In genomic region chr22:31133911-31134310, GRCh38 we compare ENCODE assay signal across 23 cellular contexts. TPM values are rescaled to one million over a fixed set of nuclear protein-coding genes. Genes with fewer than 3 reads are reported as not detected.
A peak's percentile ranks its signal among the peaks of the same experiment; 100 is the strongest.
DNase-seq lines count a peak whose midpoint lies in the region; TF ChIP-seq lines count a peak whose summit lies in the region.
"Had no signal": no experiment of that assay in that cellular context is flagged by ENCODE, and none has a peak within 500 bp of the region (broad histone marks: within the 10 kb centered on the region; RNA-seq: fewer than 3 reads in every experiment).

No MANE protein-coding gene starts in this region.

- no peak for TF ChIP-seq POLR2A in thyroid gland (IDR thresholded peaks at IDR 0.05)

- H3K79me2 ChIP-seq in parathyroid adenoma = no peaks in the 10 kb centered on the region

- no peak overlapping the region for H3K4me2 ChIP-seq in parathyroid adenoma (ENCODE audit: low read length)

- no peaks in the 10 kb centered on the region for H3K36me3 ChIP-seq in parathyroid adenoma (ENCODE audit: control insufficient read depth, insufficient read depth, low read length)
- H3K36me3 ChIP-seq in thyroid gland = peaks cover 10 to 14% of the 10 kb centered on the region in 2 donors
- H3K36me3 ChIP-seq in effector memory CD4-positive, alpha-beta T cell (ENCODE audit: control insufficient read depth, insufficient read depth, low read length) = no peaks in the 10 kb centered on the region
- H3K36me3 ChIP-seq: BE2C had no signal

- H3K4me1 ChIP-seq in parathyroid adenoma = peaks cover 31% of the 10 kb centered on the region
- H3K4me1 ChIP-seq in thyroid gland = peaks cover 26 to 38% of the 10 kb centered on the region in 2 donors
- H3K4me1 ChIP-seq in effector memory CD4-positive, alpha-beta T cell (ENCODE audit: control insufficient read depth, insufficient read depth, low read length, poor library complexity, severe bottlenecking) = no peaks in the 10 kb centered on the region
- H3K4me1 ChIP-seq: BE2C had no signal

- 90% methylated on average over 5 of the region's 19 CpGs; no CpG with 5 or more reads in 1 of the 2 donors for WGBS in thyroid gland, 2 donors

- H3K27ac Mint-ChIP-seq in endothelial cell (ENCODE audit: unreplicated experiment) = no peak overlapping the region
- H3K27ac Mint-ChIP-seq: T-helper 1 cell treated with Interleukin-12 subunit alpha and Interleukin-12 subunit beta and Interleukin-4 antibody, amounts not matched to agents 30 μg/mL and 1 μg/mL, for 36 hours had no signal

- H3K36me3 Mint-ChIP-seq in endothelial cell (ENCODE audit: low read depth, unreplicated experiment) = peaks cover 4% of the 10 kb centered on the region

- DNase-seq in GM13976 (ENCODE audit: low spot score) = peak; percentile 26
- DNase-seq in epidermal melanocyte (ENCODE audit: insufficient read length, low spot score) = peak; percentile 1
- peak in 1 of 2 donors; percentile 12 for DNase-seq in thyroid gland
- no peak for DNase-seq in effector memory CD4-positive, alpha-beta T cell
- no peak for DNase-seq in activated gamma-delta T cell treated with Interleukin-2 at 50 U/mL for 16 hours
- DNase-seq in endothelial cell (ENCODE audit: low spot score) = no peak
- DNase-seq: BE2C, GOT3, HCEC 1CT, KBM-7, NCI-H1105 treated with DMSO at 0.1 percent for 48 hours, NCI-H146, NCI-H1930, NCI-H2107, NCI-H524, NCI-H774, Right ventricle myocardium superior, RPMI8226, SW 1271 had no signal

- no peak for TF ChIP-seq CTCF in GM13976 (IDR thresholded peaks at IDR 0.05; ENCODE audit: borderline replicate concordance, control extremely low read depth, extremely low read depth, insufficient read depth, missing control alignments)
- no peak for TF ChIP-seq CTCF in parathyroid adenoma (IDR thresholded peaks at IDR 0.05)
- TF ChIP-seq CTCF in thyroid gland (IDR thresholded peaks at IDR 0.05) = no peak
- no peak for TF ChIP-seq CTCF in endothelial cell (IDR thresholded peaks at IDR 0.05; ENCODE audit: unreplicated experiment)

- H3K9me3 Mint-ChIP-seq in endothelial cell (ENCODE audit: unreplicated experiment) = no peaks in the 10 kb centered on the region
- H3K9me3 Mint-ChIP-seq: T-helper 1 cell treated with Interleukin-12 subunit alpha and Interleukin-12 subunit beta and Interleukin-4 antibody, amounts not matched to agents 30 μg/mL and 1 μg/mL, for 36 hours had no signal

- intact Hi-C loops in thyroid gland (cut with DNase I) = no loop called here

- no peaks in the 10 kb centered on the region for H3K4me1 Mint-ChIP-seq in endothelial cell (ENCODE audit: unreplicated experiment)

- no peaks in the 10 kb centered on the region for H3K9me3 ChIP-seq in parathyroid adenoma (ENCODE audit: control insufficient read depth, low read length)
- no peaks in the 10 kb centered on the region for H3K9me3 ChIP-seq in thyroid gland
- no peaks in the 10 kb centered on the region for H3K9me3 ChIP-seq in effector memory CD4-positive, alpha-beta T cell (ENCODE audit: control insufficient read depth, low read length)
- H3K9me3 ChIP-seq: BE2C had no signal

- H3K27ac ChIP-seq in parathyroid adenoma (peak overlapping the region; percentile 93), thyroid gland (peak overlapping the region; percentile 15 to 94 (median 93))
- H3K27ac ChIP-seq in effector memory CD4-positive, alpha-beta T cell (ENCODE audit: insufficient read depth, low read length, poor library complexity, severe bottlenecking) = no peak overlapping the region

- H3K27me3 Mint-ChIP-seq in endothelial cell (ENCODE audit: unreplicated experiment) = peaks cover 1% of the 10 kb centered on the region

- no peaks in the 10 kb centered on the region for H3K27me3 ChIP-seq in parathyroid adenoma (ENCODE audit: control insufficient read depth, insufficient read depth, low read length)
- H3K27me3 ChIP-seq in thyroid gland = no peaks in the 10 kb centered on the region
- H3K27me3 ChIP-seq in effector memory CD4-positive, alpha-beta T cell (replicated peaks; ENCODE audit: control insufficient read depth, insufficient read depth, low read length, poor library complexity, severe bottlenecking) = no peaks in the 10 kb centered on the region
- H3K27me3 ChIP-seq: BE2C had no signal

- in situ Hi-C loops in GM13976 (cut with MboI; ENCODE audit: low sequenced_read_pairs, unreplicated experiment) = no loop called here

- H3K9ac ChIP-seq in parathyroid adenoma = no peak overlapping the region

- H3K4me3 ChIP-seq in parathyroid adenoma (ENCODE audit: low read depth, low read length) (no peak overlapping the region), thyroid gland (replicated peaks in 1 of 3) (no peak overlapping the region)
- H3K4me3 ChIP-seq in effector memory CD4-positive, alpha-beta T cell (ENCODE audit: insufficient read depth, low read depth, low read length, poor library complexity, severe bottlenecking) = no peak overlapping the region

- no peak overlapping the region for H3K4me3 Mint-ChIP-seq in endothelial cell (ENCODE audit: unreplicated experiment)
- H3K4me3 Mint-ChIP-seq: T-helper 1 cell treated with Interleukin-12 subunit alpha and Interleukin-12 subunit beta and Interleukin-4 antibody, amounts not matched to agents 30 μg/mL and 1 μg/mL, for 36 hours had no signal

- H2AFZ ChIP-seq in parathyroid adenoma = no peak overlapping the region

RNA-seq across cellular contexts. Expression of gene PLA2G3, which starts 6.4 kb away (rescaled TPM):
- total RNA-seq in thyroid gland = 1 to 10 TPM in 1 of 4 donors, under 1 TPM in 2, not detected in 1; 0.22 to 1.9 (median 0.83) TPM
- total RNA-seq in endothelial cell (ENCODE audit: unreplicated experiment) = 2.8 TPM
- total RNA-seq: LHCN-M2, MCF 10A, Right ventricle myocardium superior had no signal

RNA-seq across cellular contexts. Expression of gene INPP5J, which starts 11.1 kb away (rescaled TPM):
- 100 to 1,000 TPM; 180 to 665 (median 442) TPM for total RNA-seq in thyroid gland
- total RNA-seq in endothelial cell (ENCODE audit: unreplicated experiment) = 2.8 TPM

RNA-seq across cellular contexts. Expression of gene RNF185, which starts 26.1 kb away (rescaled TPM):
- total RNA-seq in thyroid gland (10 to 100 TPM; 56.0 to 63.1 (median 58.1) TPM), endothelial cell (ENCODE audit: unreplicated experiment) (30.9 TPM)

RNA-seq across cellular contexts. Expression of gene SELENOM, which starts 26.5 kb away (rescaled TPM):
- total RNA-seq in thyroid gland (100 to 1,000 TPM; 208 to 501 (median 314) TPM), endothelial cell (ENCODE audit: unreplicated experiment) (35.4 TPM)

RNA-seq across cellular contexts. Expression of gene SMTN, which starts 52.8 kb away (rescaled TPM):
- 10 to 100 TPM; 46.2 to 60.3 (median 54.2) TPM for total RNA-seq in thyroid gland
- 736 TPM for total RNA-seq in endothelial cell (ENCODE audit: unreplicated experiment)

Comparison
In these comparisons a context has a peak if more than half of its experiments do, and no peak if none do; other contexts are left out.
1. DNase-seq: peak in GM13976 (single experiment) and epidermal melanocyte (single experiment); none in effector memory CD4-positive, alpha-beta T cell (0 of 3), activated gamma-delta T cell treated with Interleukin-2 at 50 U/mL for 16 hours (single experiment) and endothelial cell (single experiment).
2. RNA of gene INPP5J, which starts 11.1 kb away (total RNA-seq): 180 to 665 TPM in thyroid gland; 2.8 TPM in endothelial cell (single experiment); every median in the first group is over 10 times any median in the second.